ENCODE assay signal across 12 cellular contexts in the genomic region with DNA sequence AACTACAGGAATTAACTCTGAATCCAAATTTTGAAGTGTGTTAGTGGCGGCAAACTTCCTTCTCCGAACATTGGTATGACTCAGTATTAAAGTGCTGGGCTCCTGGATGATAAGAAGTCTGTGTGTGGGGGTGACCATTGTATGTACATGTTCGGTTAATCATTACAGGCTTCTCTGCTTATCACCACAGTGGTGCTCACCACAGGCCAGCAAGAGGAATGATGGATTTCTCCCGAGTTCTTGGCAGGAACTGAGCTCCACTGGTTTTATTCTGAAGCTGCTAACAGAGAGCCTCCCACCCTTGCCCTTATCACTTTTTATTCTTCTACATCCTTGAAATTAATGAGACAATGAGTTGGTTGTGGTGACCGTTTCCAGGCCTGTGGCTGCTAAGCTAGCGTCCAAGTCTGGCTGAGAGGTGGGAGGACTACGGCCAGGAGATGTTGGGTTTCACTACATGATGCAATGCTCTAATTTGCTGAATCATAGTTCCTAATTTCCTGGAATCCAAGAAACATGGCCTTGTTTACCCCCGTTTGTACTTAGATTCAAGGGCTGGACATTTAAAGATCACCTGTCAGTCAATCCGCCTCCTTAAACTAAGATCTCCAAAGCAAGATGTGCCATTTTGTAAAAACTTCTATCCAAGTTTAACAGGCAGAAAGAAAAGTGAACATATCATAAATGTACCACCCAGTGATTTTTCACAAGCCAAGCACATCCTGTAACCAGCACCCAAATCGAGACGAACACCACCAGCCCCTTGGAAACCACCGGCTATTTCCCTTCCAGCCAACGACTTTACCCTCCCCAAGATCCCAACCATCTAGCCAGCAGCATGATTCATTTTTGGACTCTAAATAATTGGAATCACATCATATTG.
DNase-seq lines count a peak whose midpoint lies in the region; ATAC-seq, FAIRE-seq and TF ChIP-seq lines count a peak whose summit lies in the region.
"Had no signal": no experiment of that assay in that cellular context is flagged by ENCODE, and none has a peak within 500 bp of the region (broad histone marks: within the 10 kb centered on the region; RNA-seq: fewer than 3 reads in every experiment).

No MANE protein-coding gene starts in this region.

- CTCF ChIA-PET in HEK293 (lab: Yijun Ruan, JAX), result no interaction called here
- CTCF ChIA-PET in WTC11 (lab: Charles Lee), result no interaction called here

- H3K27me3 ChIP-seq in hepatocyte (no peaks in the 10 kb centered on the region), small intestine (ENCODE audit: control insufficient read depth in 2 of 2, insufficient read depth in 2 of 2, low read length in 2 of 2) (no peaks in the 10 kb centered on the region)

- H3K27ac ChIP-seq in HEK293 (ENCODE audit: extremely low read depth, low read depth, low read length) (no peak overlapping the region), hepatocyte (peak overlapping the region; percentile 68), small intestine (ENCODE audit: low read depth in 1 of 2, low read length in 1 of 2) (peak overlapping the region in 1 of 2 donors; percentile 19)

- H3K4me1 ChIP-seq in HEK293 (ENCODE audit: control insufficient read depth, insufficient read depth, low read length) (no peaks in the 10 kb centered on the region), hepatocyte (ENCODE audit: insufficient read depth) (peaks cover 15% of the 10 kb centered on the region), small intestine (ENCODE audit: control insufficient read depth in 2 of 2, insufficient read depth in 1 of 2, low read depth in 1 of 2, low read length in 1 of 2) (peaks cover 0 to 4% of the 10 kb centered on the region in 2 donors)

- H3K36me3 Mint-ChIP-seq in WTC11, result no peaks in the 10 kb centered on the region
- H3K36me3 Mint-ChIP-seq in stimulated activated naive B cell treated with anti-CD40 and anti-IgM and Interleukin-4, amounts not matched to agents 10 μg/mL and 1 μg/mL and 100 μg/mL, for 72 hours, result no peaks in the 10 kb centered on the region
- H3K36me3 Mint-ChIP-seq: naive thymus-derived CD8-positive, alpha-beta T cell had no signal

- peak overlapping the region; percentile 46 for H3K4me2 ChIP-seq in hepatocyte

- DNase-seq in WTC11 (ENCODE audit: low spot score), result no peak
- DNase-seq in hepatocyte (ENCODE audit: low spot score), result peak; percentile 76
- DNase-seq in small intestine, result peak; percentile 80
- no peak for DNase-seq in stimulated activated naive B cell treated with anti-CD40 and anti-IgM and Interleukin-4, amounts not matched to agents 10 μg/mL and 1 μg/mL and 100 μg/mL, for 72 hours
- DNase-seq in GM12891 (ENCODE audit: insufficient read length, low spot score), result no peak
- no peak for DNase-seq in cerebellar nuclear complex (lab: John Stamatoyannopoulos, UW)
- DNase-seq: central memory CD4-positive, alpha-beta T cell; naive thymus-derived CD8-positive, alpha-beta T cell; NCI-H2029 treated with DMSO at 0.1 percent for 48 hours had no signal

- H3K9me3 ChIP-seq in HEK293 (ENCODE audit: control insufficient read depth, insufficient read depth, low read depth, low read length) (no peaks in the 10 kb centered on the region), hepatocyte (ENCODE audit: low read depth) (no peaks in the 10 kb centered on the region), small intestine (ENCODE audit: control insufficient read depth, low read depth) (no peaks in the 10 kb centered on the region)

- no peak for TF ChIP-seq POLR2A in GM12891 (IDR thresholded peaks at IDR 0.05; ENCODE audit: low read depth, low read length)

- no peak for FAIRE-seq in small intestine (lab: Jason Lieb, UNC)
- no peak for FAIRE-seq in GM12891 (lab: Jason Lieb, UNC)
- FAIRE-seq: urothelium cell line had no signal

- peaks cover 6% of the 10 kb centered on the region for H3K9me3 Mint-ChIP-seq in WTC11
- H3K9me3 Mint-ChIP-seq in stimulated activated naive B cell treated with anti-CD40 and anti-IgM and Interleukin-4, amounts not matched to agents 10 μg/mL and 1 μg/mL and 100 μg/mL, for 72 hours, result peaks cover 0 to 2% of the 10 kb centered on the region in 2 donors

- POLR2A ChIA-PET in HEK293 (lab: Yijun Ruan, JAX) (no interaction called here), WTC11 (lab: Charles Lee) (no interaction called here)

- no peak overlapping the region for H2AFZ ChIP-seq in hepatocyte

- H3K9me2 ChIP-seq in hepatocyte (replicated peaks; ENCODE audit: insufficient read depth), result no peaks in the 10 kb centered on the region

- WGBS in hepatocyte (ENCODE audit: low lambda C conversion rate, missing lambda C conversion rate), result 64% methylated on average over 13 of the region's 13 CpGs
- WGBS in small intestine, 3 donors, result 39 to 63% (median 54%) methylated on average over 13 of the region's 13 CpGs

- H3K36me3 ChIP-seq in HEK293 (ENCODE audit: control insufficient read depth in 2 of 2, insufficient read depth in 1 of 2, low read length in 2 of 2) (no peaks in the 10 kb centered on the region), hepatocyte (replicated peaks; ENCODE audit: insufficient read depth, low read depth) (no peaks in the 10 kb centered on the region), small intestine (ENCODE audit: control insufficient read depth in 2 of 2, insufficient read depth in 2 of 2, low read length in 2 of 2) (no peaks in the 10 kb centered on the region)

- no peaks in the 10 kb centered on the region for H3K79me2 ChIP-seq in hepatocyte

- H4K20me1 ChIP-seq in hepatocyte (ENCODE audit: insufficient read depth, poor library complexity, severe bottlenecking), result no peaks in the 10 kb centered on the region

- H3K4me1 Mint-ChIP-seq in WTC11, result peaks cover 8% of the 10 kb centered on the region
- no peaks in the 10 kb centered on the region for H3K4me1 Mint-ChIP-seq in stimulated activated naive B cell treated with anti-CD40 and anti-IgM and Interleukin-4, amounts not matched to agents 10 μg/mL and 1 μg/mL and 100 μg/mL, for 72 hours

- TF ChIP-seq CTCF in HEK293 (tag by site-specific recombination; IDR thresholded peaks at IDR 0.05) (no peak), WTC11 (IDR thresholded peaks at IDR 0.05) (no peak), hepatocyte (IDR thresholded peaks at IDR 0.05; ENCODE audit: poor library complexity) (no peak)

- peaks cover 33% of the 10 kb centered on the region for H3K27me3 Mint-ChIP-seq in WTC11 (ENCODE audit: low read depth)
- peaks cover 4 to 15% of the 10 kb centered on the region in 2 donors for H3K27me3 Mint-ChIP-seq in stimulated activated naive B cell treated with anti-CD40 and anti-IgM and Interleukin-4, amounts not matched to agents 10 μg/mL and 1 μg/mL and 100 μg/mL, for 72 hours

- ATAC-seq in WTC11 (no peak), GM19463 (IDR thresholded peaks at IDR 0.05; ENCODE audit: unreplicated experiment) (no peak)
- ATAC-seq in stimulated activated naive B cell treated with anti-CD40 and anti-IgM and Interleukin-4, amounts not matched to agents 10 μg/mL and 1 μg/mL and 100 μg/mL, for 72 hours (replicated peaks), result no peak
- ATAC-seq: naive thymus-derived CD8-positive, alpha-beta T cell had no signal

- no peak overlapping the region for H3K27ac Mint-ChIP-seq in WTC11
- no peak overlapping the region for H3K27ac Mint-ChIP-seq in stimulated activated naive B cell treated with anti-CD40 and anti-IgM and Interleukin-4, amounts not matched to agents 10 μg/mL and 1 μg/mL and 100 μg/mL, for 72 hours
- H3K27ac Mint-ChIP-seq: naive thymus-derived CD8-positive, alpha-beta T cell had no signal

- H3K4me3 ChIP-seq in HEK293 (ENCODE audit: low read depth, low read length), result no peak overlapping the region
- H3K4me3 ChIP-seq in hepatocyte, result no peak overlapping the region
- no peak overlapping the region for H3K4me3 ChIP-seq in small intestine (ENCODE audit: low read depth in 1 of 2, low read length in 2 of 2)

- H3K4me3 Mint-ChIP-seq in WTC11, result no peak overlapping the region
- H3K4me3 Mint-ChIP-seq in stimulated activated naive B cell treated with anti-CD40 and anti-IgM and Interleukin-4, amounts not matched to agents 10 μg/mL and 1 μg/mL and 100 μg/mL, for 72 hours, result no peak overlapping the region
- H3K4me3 Mint-ChIP-seq: naive thymus-derived CD8-positive, alpha-beta T cell had no signal

TF ChIP-seq in HEK293, 187 proteins besides CTCF, POLR2A, EP300 and RAD21:
- TF ChIP-seq ZNF585B (tag by site-specific recombination; IDR thresholded peaks at IDR 0.05) (no peak), HOXD13 (CRISPR knock-in tag; IDR thresholded peaks at IDR 0.05; ENCODE audit: borderline replicate concordance) (peak; percentile 23; the same call in 1 of the 2 replicates)

TF ChIP-seq in WTC11, 78 proteins besides CTCF, POLR2A, EP300 and RAD21:
- TF ChIP-seq GABPB1 (CRISPR knock-in tag; IDR thresholded peaks at IDR 0.05) (peak; percentile 99), ATF1 (CRISPR knock-in tag; IDR thresholded peaks at IDR 0.05) (no peak)

TF ChIP-seq in GM12891, 5 proteins besides CTCF, POLR2A, EP300 and RAD21:
- TF ChIP-seq POU2F2 (IDR thresholded peaks at IDR 0.05; ENCODE audit: low read depth, low read length), result no peak
- TF ChIP-seq SPI1 (IDR thresholded peaks at IDR 0.05; ENCODE audit: low read depth, low read length), result no peak
- no peak for TF ChIP-seq TAF1 (IDR thresholded peaks at IDR 0.05; ENCODE audit: low read depth, low read length)
- no peak for TF ChIP-seq POLR2AphosphoS5 (IDR thresholded peaks at IDR 0.05; ENCODE audit: low read depth, low read length)
- TF ChIP-seq PAX5 (IDR thresholded peaks at IDR 0.05; ENCODE audit: insufficient read depth, low read length, severe bottlenecking), result no peak

Comparison
In these comparisons a context has a peak if more than half of its experiments do, and no peak if none do; other contexts are left out.
1. DNase-seq: peak in hepatocyte (single experiment) and small intestine (single experiment); none in WTC11 (single experiment), stimulated activated naive B cell treated with anti-CD40 and anti-IgM and Interleukin-4, amounts not matched to agents 10 μg/mL and 1 μg/mL and 100 μg/mL, for 72 hours (single experiment), GM12891 (single experiment) and cerebellar nuclear complex (0 of 2).